8 cellular contexts compared by ENCODE assay signal in genomic region chr16:1308036-1308976, GRCh38. TPM values are rescaled to one million over a fixed set of nuclear protein-coding genes. Genes with fewer than 3 reads are reported as not detected.
DNase-seq lines count a peak whose midpoint lies in the region; ATAC-seq and TF ChIP-seq lines count a peak whose summit lies in the region.

No MANE protein-coding gene starts in this region.

- 100% methylated on average over 5 of the region's 43 CpGs for WGBS in iPS DF 6.9 (ENCODE audit: insufficient coverage, insufficient read length)

- H3K4me3 Mint-ChIP-seq in activated CD4-positive, alpha-beta memory T cell treated with anti-CD3 and anti-CD28 coated beads, Interleukin-2, amount 10 ng/mL, durations not matched to agents 7 days and 5 days, result peak overlapping the region; percentile 80
- H3K4me3 Mint-ChIP-seq in stimulated activated naive CD8-positive, alpha-beta T cell treated with anti-CD3 and anti-CD28 coated beads, Interleukin-15, amount 100 ng/mL, for 72 hours, result peak overlapping the region; percentile 89 to 93

- TF ChIP-seq CTCF in A673 (conservative IDR thresholded peaks at IDR 0.05; ENCODE audit: low read depth, low read length) (no peak), GM13977 (IDR thresholded peaks at IDR 0.05; ENCODE audit: extremely low read depth, insufficient read depth, missing control alignments) (no peak)

- H3K9me3 ChIP-seq in A673 (ENCODE audit: low read depth, low read length, poor library complexity, severe bottlenecking) (no peaks in the 10 kb centered on the region), iPS DF 6.9 (ENCODE audit: control insufficient read depth, insufficient read depth, low read length) (no peaks in the 10 kb centered on the region)

- ATAC-seq in GM18511 (IDR thresholded peaks at IDR 0.05; ENCODE audit: unreplicated experiment), result peak; percentile 30
- peak; percentile 24 for ATAC-seq in stimulated activated naive CD8-positive, alpha-beta T cell treated with anti-CD3 and anti-CD28 coated beads, Interleukin-15, amount 100 ng/mL, for 72 hours

- no TSS peak for BruUV-seq in A673 (replicated peaks; lab: Mats Ljungman, UMichigan)

- peaks cover 51% of the 10 kb centered on the region for H3K4me1 Mint-ChIP-seq in activated CD4-positive, alpha-beta memory T cell treated with anti-CD3 and anti-CD28 coated beads, Interleukin-2, amount 10 ng/mL, durations not matched to agents 7 days and 5 days
- peaks cover 70% of the 10 kb centered on the region for H3K4me1 Mint-ChIP-seq in stimulated activated naive CD8-positive, alpha-beta T cell treated with anti-CD3 and anti-CD28 coated beads, Interleukin-15, amount 100 ng/mL, for 72 hours

- H3K4me1 ChIP-seq in A673 (ENCODE audit: insufficient read depth, low read length, poor library complexity, severe bottlenecking) (peaks cover 8% of the 10 kb centered on the region), iPS DF 6.9 (ENCODE audit: control insufficient read depth, insufficient read depth, low read length) (peaks cover 4% of the 10 kb centered on the region; the same call in 1 of the 2 replicates)

- no peaks in the 10 kb centered on the region for H3K27me3 Mint-ChIP-seq in activated CD4-positive, alpha-beta memory T cell treated with anti-CD3 and anti-CD28 coated beads, Interleukin-2, amount 10 ng/mL, durations not matched to agents 7 days and 5 days
- no peaks in the 10 kb centered on the region for H3K27me3 Mint-ChIP-seq in stimulated activated naive CD8-positive, alpha-beta T cell treated with anti-CD3 and anti-CD28 coated beads, Interleukin-15, amount 100 ng/mL, for 72 hours

- peaks cover 21% of the 10 kb centered on the region for H3K36me3 Mint-ChIP-seq in activated CD4-positive, alpha-beta memory T cell treated with anti-CD3 and anti-CD28 coated beads, Interleukin-2, amount 10 ng/mL, durations not matched to agents 7 days and 5 days (ENCODE audit: low read depth)

- POLR2A ChIA-PET in A673 (lab: Charles Lee; ENCODE audit: low non-redundant PET), result interaction anchor here (0.6 kb wide), 1 partner anchor 397 kb away, joined by 3 read pairs; no protein-coding TSS in a partner anchor
- POLR2A ChIA-PET in activated CD4-positive, alpha-beta memory T cell treated with anti-CD3 and anti-CD28 coated beads, Interleukin-2, amount 10 ng/mL, durations not matched to agents 7 days and 5 days (lab: Charles Lee), result interaction anchor here (0.8 to 1.8 kb wide), 11 partner anchors 7 to 519 kb away, joined by 3 to 12 read pairs (median 5); partner anchors contain the start of genes FAHD1, NUBP2, SPSB3 and UQCC4

- H3K27ac ChIP-seq in A673 (ENCODE audit: low read depth, low read length, poor library complexity, severe bottlenecking) (peak overlapping the region; percentile 100), iPS DF 6.9 (ENCODE audit: low read length) (no peak overlapping the region)

- intact Hi-C loops in A673 (cut with micrococcal nuclease; ENCODE audit: unreplicated experiment), result no loop called here

- DNase-seq in A673 (ENCODE audit: low spot score) (peak; percentile 73), HT1080 (ENCODE audit: low read depth) (peak; percentile 79), iPS DF 6.9 (ENCODE audit: low read depth, low spot score) (no peak), GM13977 (ENCODE audit: low spot score) (no peak), OCI-M2 (lab: John Stamatoyannopoulos, UW; ENCODE audit: unreplicated experiment) (no peak)
- no peak for DNase-seq in activated CD4-positive, alpha-beta memory T cell treated with anti-CD3 and anti-CD28 coated beads, Interleukin-2, amount 10 ng/mL, durations not matched to agents 7 days and 5 days
- no peak for DNase-seq in stimulated activated naive CD8-positive, alpha-beta T cell treated with anti-CD3 and anti-CD28 coated beads, Interleukin-15, amount 100 ng/mL, for 72 hours

- H3K9me3 Mint-ChIP-seq in activated CD4-positive, alpha-beta memory T cell treated with anti-CD3 and anti-CD28 coated beads, Interleukin-2, amount 10 ng/mL, durations not matched to agents 7 days and 5 days, result no peaks in the 10 kb centered on the region
- no peaks in the 10 kb centered on the region for H3K9me3 Mint-ChIP-seq in stimulated activated naive CD8-positive, alpha-beta T cell treated with anti-CD3 and anti-CD28 coated beads, Interleukin-15, amount 100 ng/mL, for 72 hours

- H3K4me3 ChIP-seq in A673 (ENCODE audit: low read depth, low read length, poor library complexity, severe bottlenecking) (peak overlapping the region; percentile 95), iPS DF 6.9 (ENCODE audit: low read length) (peak overlapping the region; percentile 94; the same call in 1 of the 2 replicates)

- H3K36me3 ChIP-seq in A673 (ENCODE audit: insufficient read depth, low read length, poor library complexity, severe bottlenecking), result peaks cover 16% of the 10 kb centered on the region
- H3K36me3 ChIP-seq in iPS DF 6.9 (ENCODE audit: control insufficient read depth, insufficient read depth, low read length), result 0 out of 2 replicates have a peak, but pooled peaks cover 4% of the 10 kb centered on the region

- H3K27me3 ChIP-seq in A673 (replicated peaks; ENCODE audit: insufficient read depth, low read depth, low read length, poor library complexity), result no peaks in the 10 kb centered on the region
- no peaks in the 10 kb centered on the region for H3K27me3 ChIP-seq in iPS DF 6.9 (ENCODE audit: control insufficient read depth, insufficient read depth, low read length)

- in situ Hi-C loops in GM13977 (cut with MboI; ENCODE audit: low pct_unique_long_range_greater_than_20kb, low sequenced_read_pairs, unreplicated experiment), result no loop called here

- H3K27ac Mint-ChIP-seq in activated CD4-positive, alpha-beta memory T cell treated with anti-CD3 and anti-CD28 coated beads, Interleukin-2, amount 10 ng/mL, durations not matched to agents 7 days and 5 days, result peak overlapping the region; percentile 96
- H3K27ac Mint-ChIP-seq in stimulated activated naive CD8-positive, alpha-beta T cell treated with anti-CD3 and anti-CD28 coated beads, Interleukin-15, amount 100 ng/mL, for 72 hours, result peak overlapping the region; percentile 38 to 47

- CTCF ChIA-PET in A673 (lab: Charles Lee), result no interaction called here
- CTCF ChIA-PET in activated CD4-positive, alpha-beta memory T cell treated with anti-CD3 and anti-CD28 coated beads, Interleukin-2, amount 10 ng/mL, durations not matched to agents 7 days and 5 days (lab: Charles Lee), result interaction anchor here (1.6 kb wide), 1 partner anchor 7 kb away, joined by 4 read pairs; no protein-coding TSS in a partner anchor

RNA-seq across cellular contexts. Expression of gene UBE2I, which starts 1.1 kb away (rescaled TPM):
- 348 and 361 TPM in 2 replicates for total RNA-seq in A673 (2021)
- total RNA-seq in HT1080 (2014; rRNA removed; shearing (Covaris generic)), result 73.1 and 121 TPM in 2 replicates
- 146 and 155 TPM in 2 replicates for polyA plus RNA-seq in HT1080 (2015; cell fraction: cytosol; rRNA removed)
- polyA plus RNA-seq in HT1080 (2015; cell fraction: nucleus; rRNA removed), result 88.3 and 125 TPM in 2 replicates
- 100 to 1,000 TPM; 198 to 199 TPM for total RNA-seq in activated CD4-positive, alpha-beta memory T cell treated with anti-CD3 and anti-CD28 coated beads, Interleukin-2, amount 10 ng/mL, durations not matched to agents 7 days and 5 days

RNA-seq across cellular contexts. Expression of gene BAIAP3, which starts 25.1 kb away (rescaled TPM):
- 2.0 and 3.7 TPM in 2 replicates for total RNA-seq in A673 (2021)
- total RNA-seq in HT1080 (2014; rRNA removed; shearing (Covaris generic)), result 0.13 and 0.50 TPM in 2 replicates
- polyA plus RNA-seq in HT1080 (2015; cell fraction: cytosol; rRNA removed), result 0.59 and 2.9 TPM in 2 replicates
- 4.9 and 5.0 TPM in 2 replicates for polyA plus RNA-seq in HT1080 (2015; cell fraction: nucleus; rRNA removed)
- 1 to 10 TPM; 3.4 to 3.9 TPM for total RNA-seq in activated CD4-positive, alpha-beta memory T cell treated with anti-CD3 and anti-CD28 coated beads, Interleukin-2, amount 10 ng/mL, durations not matched to agents 7 days and 5 days

RNA-seq across cellular contexts. Expression of gene TSR3, which starts 43.4 kb away (rescaled TPM):
- total RNA-seq in A673 (2021), result 55.0 and 57.2 TPM in 2 replicates
- 103 and 109 TPM in 2 replicates for total RNA-seq in HT1080 (2014; rRNA removed; shearing (Covaris generic))
- 75.2 and 81.5 TPM in 2 replicates for polyA plus RNA-seq in HT1080 (2015; cell fraction: cytosol; rRNA removed)
- 32.7 and 38.3 TPM in 2 replicates for polyA plus RNA-seq in HT1080 (2015; cell fraction: nucleus; rRNA removed)
- total RNA-seq in activated CD4-positive, alpha-beta memory T cell treated with anti-CD3 and anti-CD28 coated beads, Interleukin-2, amount 10 ng/mL, durations not matched to agents 7 days and 5 days, result 10 to 100 TPM; 40.6 to 46.0 TPM

RNA-seq across cellular contexts. Expression of gene GNPTG, which starts 43.4 kb away (rescaled TPM):
- 20.9 and 32.7 TPM in 2 replicates for total RNA-seq in A673 (2021)
- total RNA-seq in HT1080 (2014; rRNA removed; shearing (Covaris generic)), result 38.2 and 38.9 TPM in 2 replicates
- polyA plus RNA-seq in HT1080 (2015; cell fraction: cytosol; rRNA removed), result 32.2 and 45.9 TPM in 2 replicates
- polyA plus RNA-seq in HT1080 (2015; cell fraction: nucleus; rRNA removed), result 43.5 and 49.4 TPM in 2 replicates
- 10 to 100 TPM; 32.5 to 33.4 TPM for total RNA-seq in activated CD4-positive, alpha-beta memory T cell treated with anti-CD3 and anti-CD28 coated beads, Interleukin-2, amount 10 ng/mL, durations not matched to agents 7 days and 5 days

RNA-seq across cellular contexts. Expression of gene TPSD1, which starts 52.4 kb away (rescaled TPM):
- 1.7 and 2.3 TPM in 2 replicates for total RNA-seq in A673 (2021)
- total RNA-seq in HT1080 (2014; rRNA removed; shearing (Covaris generic)), result not detected in 2 replicates
- not detected in 2 replicates for polyA plus RNA-seq in HT1080 (2015; cell fraction: cytosol; rRNA removed)
- not detected in 2 replicates for polyA plus RNA-seq in HT1080 (2015; cell fraction: nucleus; rRNA removed)
- total RNA-seq in activated CD4-positive, alpha-beta memory T cell treated with anti-CD3 and anti-CD28 coated beads, Interleukin-2, amount 10 ng/mL, durations not matched to agents 7 days and 5 days, result not detected

Comparison
In these comparisons a context has a peak if more than half of its experiments do, and no peak if none do; other contexts are left out.
1. DNase-seq: peak in A673 (single experiment) and HT1080 (single experiment); none in activated CD4-positive, alpha-beta memory T cell treated with anti-CD3 and anti-CD28 coated beads, Interleukin-2, amount 10 ng/mL, durations not matched to agents 7 days and 5 days (single experiment), iPS DF 6.9 (single experiment), stimulated activated naive CD8-positive, alpha-beta T cell treated with anti-CD3 and anti-CD28 coated beads, Interleukin-15, amount 100 ng/mL, for 72 hours (0 of 2), GM13977 (single experiment) and OCI-M2 (single experiment).